In genomic region chr9:93456022-93456421, GRCh38 we compare ENCODE assay signal across 17 cellular contexts. TPM values are rescaled to one million over a fixed set of nuclear protein-coding genes. Genes with fewer than 3 reads are reported as not detected.
DNase-seq lines count a peak whose midpoint lies in the region; ATAC-seq, FAIRE-seq and TF ChIP-seq lines count a peak whose summit lies in the region.
"Had no signal": no experiment of that assay in that cellular context is flagged by ENCODE, and none has a peak within 500 bp of the region (broad histone marks: within the 10 kb centered on the region; RNA-seq: fewer than 3 reads in every experiment).

No MANE protein-coding gene starts in this region.

- H3K36me3 ChIP-seq in small intestine (ENCODE audit: control insufficient read depth in 2 of 2, insufficient read depth in 2 of 2, low read length in 2 of 2) = no peaks in the 10 kb centered on the region
- H3K36me3 ChIP-seq: adrenal gland, pancreas, thoracic aorta had no signal

- ATAC-seq in central memory CD8-positive, alpha-beta T cell (replicated peaks; ENCODE audit: extremely low read depth, poor library complexity, severe bottlenecking) = no peak
- ATAC-seq in HG02642 (IDR thresholded peaks at IDR 0.05; ENCODE audit: poor library complexity, unreplicated experiment) = no peak
- ATAC-seq: Panc1, pancreas had no signal

- no peak for TF ChIP-seq POLR2A in NB4 (IDR thresholded peaks at IDR 0.05; ENCODE audit: extremely low read depth, insufficient read length)

- H3K9me3 ChIP-seq in small intestine (ENCODE audit: control insufficient read depth, low read depth) = no peaks in the 10 kb centered on the region
- H3K9me3 ChIP-seq: adrenal gland, pancreas, thoracic aorta had no signal

- peak overlapping the region; percentile 86 for H3K27ac Mint-ChIP-seq in activated T-cell treated with anti-CD3 and anti-CD28 coated beads, Interleukin-2, amount 50 U/mL, for 24 hours
- peak overlapping the region; percentile 54 for H3K27ac Mint-ChIP-seq in central memory CD8-positive, alpha-beta T cell (ENCODE audit: low read depth)

- peaks cover 10 to 22% of the 10 kb centered on the region in 2 donors for H3K4me1 ChIP-seq in small intestine (ENCODE audit: control insufficient read depth in 2 of 2, insufficient read depth in 1 of 2, low read depth in 1 of 2, low read length in 1 of 2)

- peak overlapping the region; percentile 7 for H3K4me3 Mint-ChIP-seq in activated T-cell treated with anti-CD3 and anti-CD28 coated beads, Interleukin-2, amount 50 U/mL, for 24 hours
- H3K4me3 Mint-ChIP-seq in central memory CD8-positive, alpha-beta T cell = peak overlapping the region; percentile 33

- peaks cover 61% of the 10 kb centered on the region for H3K4me1 Mint-ChIP-seq in activated T-cell treated with anti-CD3 and anti-CD28 coated beads, Interleukin-2, amount 50 U/mL, for 24 hours (ENCODE audit: low read depth)
- peaks cover 74% of the 10 kb centered on the region for H3K4me1 Mint-ChIP-seq in central memory CD8-positive, alpha-beta T cell

- WGBS in small intestine, 3 donors = 27 to 82% (median 33%) methylated on average over 1 of the region's 1 CpG

- no peak for FAIRE-seq in small intestine (lab: Jason Lieb, UNC)
- FAIRE-seq: colon, pancreas had no signal

- H3K4me3 ChIP-seq in NB4 (ENCODE audit: low read depth, low read length) = peak overlapping the region; percentile 2
- no peak overlapping the region for H3K4me3 ChIP-seq in small intestine (ENCODE audit: low read depth in 1 of 2, low read length in 2 of 2)
- H3K4me3 ChIP-seq: adrenal gland, pancreas, thoracic aorta had no signal

- H3K27ac ChIP-seq in small intestine (ENCODE audit: low read depth in 1 of 2, low read length in 1 of 2) = peak overlapping the region; percentile 55 to 63
- H3K27ac ChIP-seq: adrenal gland, pancreas, thoracic aorta had no signal

- H3K36me3 Mint-ChIP-seq in activated T-cell treated with anti-CD3 and anti-CD28 coated beads, Interleukin-2, amount 50 U/mL, for 24 hours (ENCODE audit: low read depth) = peaks cover 80% of the 10 kb centered on the region
- peaks cover 12% of the 10 kb centered on the region for H3K36me3 Mint-ChIP-seq in central memory CD8-positive, alpha-beta T cell (ENCODE audit: insufficient read depth)

- H3K27me3 ChIP-seq in small intestine (ENCODE audit: control insufficient read depth in 2 of 2, insufficient read depth in 2 of 2, low read length in 2 of 2) = no peaks in the 10 kb centered on the region
- H3K27me3 ChIP-seq: adrenal gland, pancreas had no signal

- no peaks in the 10 kb centered on the region for H3K27me3 Mint-ChIP-seq in activated T-cell treated with anti-CD3 and anti-CD28 coated beads, Interleukin-2, amount 50 U/mL, for 24 hours
- H3K27me3 Mint-ChIP-seq in central memory CD8-positive, alpha-beta T cell = no peaks in the 10 kb centered on the region

- no peak for TF ChIP-seq CTCF in NB4 (IDR thresholded peaks at IDR 0.05; ENCODE audit: low read depth, low read length)

- no peak for DNase-seq in activated T-cell treated with anti-CD3 and anti-CD28 coated beads, Interleukin-2, amount 50 U/mL, for 24 hours
- DNase-seq in activated T-cell treated with anti-CD3 and anti-CD28 coated beads, Interleukin-2, amount 50 U/mL, for 1 hour = no peak
- DNase-seq in NB4 (ENCODE audit: low read depth) (no peak), small intestine (peak; percentile 57), NCI-H1048 (lab: John Stamatoyannopoulos, UW) (no peak), cerebellar nuclear complex (lab: John Stamatoyannopoulos, UW) (no peak)
- DNase-seq in central memory CD8-positive, alpha-beta T cell (ENCODE audit: low spot score in 2 of 2) = no peak
- DNase-seq: adrenal gland; DMS153; NCI-H1092 treated with DMSO at 0.1 percent for 48 hours; NCI-H226; pancreas; stimulated activated CD4-positive, alpha-beta T cell treated with anti-CD3 and anti-CD28 coated beads, Interleukin-12 subunit alpha, Interleukin-12 subunit beta, amount 100 ng/mL, for 4 hours had no signal

- H3K9me3 Mint-ChIP-seq in activated T-cell treated with anti-CD3 and anti-CD28 coated beads, Interleukin-2, amount 50 U/mL, for 24 hours = no peaks in the 10 kb centered on the region
- H3K9me3 Mint-ChIP-seq in central memory CD8-positive, alpha-beta T cell = no peaks in the 10 kb centered on the region

RNA-seq across cellular contexts. Expression of gene FAM120AOS, which starts 2.6 kb away (rescaled TPM):
- 10 to 100 TPM; 29.7 to 32.7 (median 31.3) TPM for polyA plus RNA-seq in small intestine

RNA-seq across cellular contexts. Expression of gene FAM120A, which starts 4.5 kb away (rescaled TPM):
- polyA plus RNA-seq in small intestine = 10 to 100 TPM; 36.2 to 82.9 (median 48.3) TPM
